Comparison of ENCODE assay signal across 9 cellular contexts in genomic region chr7:122092964-122093797, GRCh38. TPM values are rescaled to one million over a fixed set of nuclear protein-coding genes. Genes with fewer than 3 reads are reported as not detected.
DNase-seq lines count a peak whose midpoint lies in the region; ATAC-seq lines count a peak whose summit lies in the region.
"Had no signal": no experiment of that assay in that cellular context is flagged by ENCODE, and none has a peak within 500 bp of the region (broad histone marks: within the 10 kb centered on the region; RNA-seq: fewer than 3 reads in every experiment).

No MANE protein-coding gene starts in this region.

- H3K4me3 Mint-ChIP-seq in activated CD4-positive, alpha-beta memory T cell treated with anti-CD3 and anti-CD28 coated beads, Interleukin-2, amount 10 ng/mL, durations not matched to agents 7 days and 5 days: no peak overlapping the region
- H3K4me3 Mint-ChIP-seq in naive thymus-derived CD8-positive, alpha-beta T cell: no peak overlapping the region
- H3K4me3 Mint-ChIP-seq in stimulated activated naive CD8-positive, alpha-beta T cell treated with anti-CD3 and anti-CD28 coated beads, Interleukin-15, amount 100 ng/mL, for 72 hours: no peak overlapping the region
- H3K4me3 Mint-ChIP-seq: central memory CD8-positive, alpha-beta T cell had no signal

- no peaks in the 10 kb centered on the region for H3K9me3 Mint-ChIP-seq in activated CD4-positive, alpha-beta memory T cell treated with anti-CD3 and anti-CD28 coated beads, Interleukin-2, amount 10 ng/mL, durations not matched to agents 7 days and 5 days
- no peaks in the 10 kb centered on the region for H3K9me3 Mint-ChIP-seq in naive thymus-derived CD8-positive, alpha-beta T cell
- no peaks in the 10 kb centered on the region for H3K9me3 Mint-ChIP-seq in stimulated activated naive CD8-positive, alpha-beta T cell treated with anti-CD3 and anti-CD28 coated beads, Interleukin-15, amount 100 ng/mL, for 72 hours
- H3K9me3 Mint-ChIP-seq: central memory CD8-positive, alpha-beta T cell had no signal

- no peaks in the 10 kb centered on the region for H3K27me3 Mint-ChIP-seq in activated CD4-positive, alpha-beta memory T cell treated with anti-CD3 and anti-CD28 coated beads, Interleukin-2, amount 10 ng/mL, durations not matched to agents 7 days and 5 days
- H3K27me3 Mint-ChIP-seq in naive thymus-derived CD8-positive, alpha-beta T cell: no peaks in the 10 kb centered on the region
- no peaks in the 10 kb centered on the region for H3K27me3 Mint-ChIP-seq in stimulated activated naive CD8-positive, alpha-beta T cell treated with anti-CD3 and anti-CD28 coated beads, Interleukin-15, amount 100 ng/mL, for 72 hours
- H3K27me3 Mint-ChIP-seq: central memory CD8-positive, alpha-beta T cell had no signal

- no peak overlapping the region for H3K27ac Mint-ChIP-seq in activated CD4-positive, alpha-beta memory T cell treated with anti-CD3 and anti-CD28 coated beads, Interleukin-2, amount 10 ng/mL, durations not matched to agents 7 days and 5 days
- H3K27ac Mint-ChIP-seq in naive thymus-derived CD8-positive, alpha-beta T cell: peak overlapping the region in 1 of 10 donors; percentile 11
- H3K27ac Mint-ChIP-seq in stimulated activated naive CD8-positive, alpha-beta T cell treated with anti-CD3 and anti-CD28 coated beads, Interleukin-15, amount 100 ng/mL, for 72 hours: no peak overlapping the region

- ATAC-seq in GM19455 (IDR thresholded peaks at IDR 0.05; ENCODE audit: unreplicated experiment) (peak; percentile 91), HG03520 (IDR thresholded peaks at IDR 0.05; ENCODE audit: unreplicated experiment) (peak; percentile 99)
- ATAC-seq in naive thymus-derived CD8-positive, alpha-beta T cell: peak in 1 of 2 donors; percentile 40
- ATAC-seq in stimulated activated naive CD8-positive, alpha-beta T cell treated with anti-CD3 and anti-CD28 coated beads, Interleukin-15, amount 100 ng/mL, for 72 hours: peak; percentile 46

- CTCF ChIA-PET in activated CD4-positive, alpha-beta memory T cell treated with anti-CD3 and anti-CD28 coated beads, Interleukin-2, amount 10 ng/mL, durations not matched to agents 7 days and 5 days (lab: Charles Lee): interaction anchor here (0.7 to 1.4 kb wide), 5 partner anchors 10 to 440 kb away, joined by 3 to 5 read pairs (median 4); partner anchors contain the start of gene AASS

- DNase-seq in Caki2 (ENCODE audit: low read depth): peak; percentile 50
- DNase-seq in NCI-H526 (lab: John Stamatoyannopoulos, UW): peak; percentile 53 to 86
- DNase-seq in activated CD4-positive, alpha-beta memory T cell treated with anti-CD3 and anti-CD28 coated beads, Interleukin-2, amount 10 ng/mL, durations not matched to agents 7 days and 5 days: peak; percentile 56
- peak; percentile 27 for DNase-seq in epithelial cell of prostate (ENCODE audit: low read depth, low spot score)
- peak in 8 of 10 donors; percentile 9 to 67 (median 34) for DNase-seq in naive thymus-derived CD8-positive, alpha-beta T cell
- DNase-seq in stimulated activated naive CD8-positive, alpha-beta T cell treated with anti-CD3 and anti-CD28 coated beads, Interleukin-15, amount 100 ng/mL, for 72 hours: peak; percentile 37 to 41

- no peaks in the 10 kb centered on the region for H3K36me3 Mint-ChIP-seq in activated CD4-positive, alpha-beta memory T cell treated with anti-CD3 and anti-CD28 coated beads, Interleukin-2, amount 10 ng/mL, durations not matched to agents 7 days and 5 days (ENCODE audit: low read depth)
- H3K36me3 Mint-ChIP-seq in naive thymus-derived CD8-positive, alpha-beta T cell: no peaks in the 10 kb centered on the region

- POLR2A ChIA-PET in activated CD4-positive, alpha-beta memory T cell treated with anti-CD3 and anti-CD28 coated beads, Interleukin-2, amount 10 ng/mL, durations not matched to agents 7 days and 5 days (lab: Charles Lee): no interaction called here
- POLR2A ChIA-PET in naive thymus-derived CD8-positive, alpha-beta T cell (lab: Charles Lee): no interaction called here

- no peaks in the 10 kb centered on the region for H3K4me1 Mint-ChIP-seq in activated CD4-positive, alpha-beta memory T cell treated with anti-CD3 and anti-CD28 coated beads, Interleukin-2, amount 10 ng/mL, durations not matched to agents 7 days and 5 days
- peaks cover 0 to 3% (median 0%) of the 10 kb centered on the region in 4 donors for H3K4me1 Mint-ChIP-seq in naive thymus-derived CD8-positive, alpha-beta T cell
- H3K4me1 Mint-ChIP-seq in stimulated activated naive CD8-positive, alpha-beta T cell treated with anti-CD3 and anti-CD28 coated beads, Interleukin-15, amount 100 ng/mL, for 72 hours: no peaks in the 10 kb centered on the region
- H3K4me1 Mint-ChIP-seq: central memory CD8-positive, alpha-beta T cell had no signal

- in situ Hi-C loops in Caki2 (cut with HindIII; ENCODE audit: low pct_unique_long_range_greater_than_20kb, low sequenced_read_pairs): no loop called here

- no peak overlapping the region for H3K27ac ChIP-seq in epithelial cell of prostate

RNA-seq across cellular contexts. Expression of gene AASS, which starts 50.9 kb away (rescaled TPM):
- 0.51 TPM in 1 of 2 replicates, not detected in the other for total RNA-seq in Caki2 (2014; rRNA removed; shearing (Covaris generic); ENCODE audit: low replicate concordance)
- total RNA-seq in activated CD4-positive, alpha-beta memory T cell treated with anti-CD3 and anti-CD28 coated beads, Interleukin-2, amount 10 ng/mL, durations not matched to agents 7 days and 5 days: under 1 TPM; 0.81 to 0.93 TPM
- total RNA-seq in naive thymus-derived CD8-positive, alpha-beta T cell: 1 to 10 TPM; 4.3 to 5.1 TPM
- 1 to 10 TPM; 1.4 to 1.9 (median 1.8) TPM for polyA plus RNA-seq in naive thymus-derived CD8-positive, alpha-beta T cell
